8 cellular contexts compared by ENCODE assay signal in genomic region chr11:2532704-2533641, GRCh38.
DNase-seq lines count a peak whose midpoint lies in the region; TF ChIP-seq lines count a peak whose summit lies in the region.

No MANE protein-coding gene starts in this region.

- no peak overlapping the region for H2BK20ac ChIP-seq in H9 (ENCODE audit: low read depth, low read length, poor library complexity, severe bottlenecking)

- no peak overlapping the region for H3K9ac ChIP-seq in H9 (ENCODE audit: extremely low read depth, insufficient read length, low read length)

- no peak overlapping the region for H3K56ac ChIP-seq in H9 (ENCODE audit: insufficient read length, low read depth, low read length)

- H3K27me3 ChIP-seq in H9 (ENCODE audit: insufficient read depth, low read length) (no peaks in the 10 kb centered on the region; the same call in 1 of the 2 replicates), testis (no peaks in the 10 kb centered on the region)

- H3K9me3 ChIP-seq in H9 (ENCODE audit: control insufficient read depth, low read depth, low read length) (no peaks in the 10 kb centered on the region), testis (no peaks in the 10 kb centered on the region)

- no peak overlapping the region for H3K14ac ChIP-seq in H9 (ENCODE audit: insufficient read depth, low read length)

- DNase-seq in DMS79 (lab: John Stamatoyannopoulos, UW) (peak; percentile 2), H9 (peak; percentile 97), NCI-H1092 treated with DMSO at 0.1 percent for 48 hours (lab: John Stamatoyannopoulos, UW) (peak; percentile 91), SKM-1 (lab: John Stamatoyannopoulos, UW; ENCODE audit: unreplicated experiment) (peak; percentile 73), head of caudate nucleus (peak; percentile 88 to 97 (median 93)), osteocyte (ENCODE audit: extremely low spot score, unreplicated experiment) (peak; percentile 95), testis (peak; percentile 95)

- H3K23ac ChIP-seq in H9 (ENCODE audit: insufficient read length, low read depth, low read length): no peak overlapping the region

- H3K27ac ChIP-seq in H9 (ENCODE audit: insufficient read length, low read depth, low read length) (peak overlapping the region; percentile 2), testis (peak overlapping the region in 1 of 2 donors; percentile 41)

- H2AFZ ChIP-seq in H9 (ENCODE audit: low read length): no peak overlapping the region

- TF ChIP-seq CTCF in H9 (conservative IDR thresholded peaks at IDR 0.05) (peak; percentile 100), osteocyte (IDR thresholded peaks at IDR 0.05) (peak; percentile 100), testis (IDR thresholded peaks at IDR 0.05) (peak; percentile 99)

- intact Hi-C loops in head of caudate nucleus (cut with DNase I): loop anchor here (1.0 to 10.0 kb wide), 2 partner anchors 228 to 355 kb away; partner anchors contain the start of genes C11orf21 and TSPAN32
- intact Hi-C loops in testis (cut with DNase I; ENCODE audit: low total_unique reads): loop anchor here (2.0 to 5.0 kb wide), 2 partner anchors 106 to 356 kb away; no protein-coding TSS in a partner anchor

- no peaks in the 10 kb centered on the region for H3K79me1 ChIP-seq in H9 (ENCODE audit: insufficient read depth, low read depth, low read length, poor library complexity, severe bottlenecking)

- H3K23me2 ChIP-seq in H9 (ENCODE audit: insufficient read length, low read depth, low read length, poor library complexity, severe bottlenecking): no peaks in the 10 kb centered on the region

- no peak overlapping the region for H2BK15ac ChIP-seq in H9 (ENCODE audit: low read depth, low read length)

- H3K27ac Mint-ChIP-seq in H9 (peak overlapping the region; percentile 70 to 94 (median 93); a peak in 5 of 7 replicates), osteocyte (ENCODE audit: unreplicated experiment) (peak overlapping the region; percentile 69)
- no peak overlapping the region for H3K27ac Mint-ChIP-seq in activated naive CD4-positive, alpha-beta T cell treated with anti-CD3 and anti-CD28 coated beads, Interleukin-2, amount 50 U/mL, for 24 hours

- H3K27me3 Mint-ChIP-seq in H9 (ENCODE audit: low read depth) (peaks cover 70% of the 10 kb centered on the region), osteocyte (ENCODE audit: unreplicated experiment) (peaks cover 18% of the 10 kb centered on the region)
- no peaks in the 10 kb centered on the region for H3K27me3 Mint-ChIP-seq in activated naive CD4-positive, alpha-beta T cell treated with anti-CD3 and anti-CD28 coated beads, Interleukin-2, amount 50 U/mL, for 24 hours

- H2BK5ac ChIP-seq in H9 (ENCODE audit: insufficient read length, low read length): no peak overlapping the region

- no peak overlapping the region for H3K4ac ChIP-seq in H9 (ENCODE audit: low read depth, low read length)

- H3K4me1 ChIP-seq in H9 (ENCODE audit: insufficient read depth, low read length) (peaks cover 2% of the 10 kb centered on the region; the same call in 1 of the 2 replicates), testis (peaks cover 7% of the 10 kb centered on the region)

- H3K36me3 ChIP-seq in testis (ENCODE audit: low read depth, missing control alignments): no peaks in the 10 kb centered on the region

- TF ChIP-seq POLR2A in testis (IDR thresholded peaks at IDR 0.05): no peak

- WGBS in H9 (ENCODE audit: extremely low coverage, insufficient read length, low lambda C conversion rate): no CpG with 5 or more reads among the region's 47 CpGs
- 21 to 28% methylated on average over 25 to 47 of the region's 47 CpGs for WGBS in testis, 2 donors

- peak overlapping the region; percentile 33 for H4K5ac ChIP-seq in H9 (ENCODE audit: insufficient read length, low read depth, low read length)

- H3K4me1 Mint-ChIP-seq in H9 (peaks cover 11 to 16% of the 10 kb centered on the region in 2 experiments), osteocyte (ENCODE audit: unreplicated experiment) (peaks cover 18% of the 10 kb centered on the region)
- H3K4me1 Mint-ChIP-seq in activated naive CD4-positive, alpha-beta T cell treated with anti-CD3 and anti-CD28 coated beads, Interleukin-2, amount 50 U/mL, for 24 hours: peaks cover 20% of the 10 kb centered on the region

- H3K9me3 Mint-ChIP-seq in H9 (no peaks in the 10 kb centered on the region), osteocyte (ENCODE audit: unreplicated experiment) (no peaks in the 10 kb centered on the region)
- no peaks in the 10 kb centered on the region for H3K9me3 Mint-ChIP-seq in activated naive CD4-positive, alpha-beta T cell treated with anti-CD3 and anti-CD28 coated beads, Interleukin-2, amount 50 U/mL, for 24 hours

- H3K36me3 Mint-ChIP-seq in H9 (ENCODE audit: insufficient read depth in 1 of 3, low read depth in 3 of 3) (no peaks in the 10 kb centered on the region; a peak in 1 of 7 replicates), osteocyte (ENCODE audit: unreplicated experiment) (no peaks in the 10 kb centered on the region)
- no peaks in the 10 kb centered on the region for H3K36me3 Mint-ChIP-seq in activated naive CD4-positive, alpha-beta T cell treated with anti-CD3 and anti-CD28 coated beads, Interleukin-2, amount 50 U/mL, for 24 hours

- H3K4me3 Mint-ChIP-seq in H9 (peak overlapping the region in 1 of 2 experiments; percentile 33; a peak in 2 of 5 replicates), osteocyte (ENCODE audit: unreplicated experiment) (peak overlapping the region; percentile 60)
- H3K4me3 Mint-ChIP-seq in activated naive CD4-positive, alpha-beta T cell treated with anti-CD3 and anti-CD28 coated beads, Interleukin-2, amount 50 U/mL, for 24 hours: peak overlapping the region; percentile 81

- H3K18ac ChIP-seq in H9 (ENCODE audit: insufficient read length, low read depth, low read length): peak overlapping the region; percentile 35

- no peak overlapping the region for H2AK5ac ChIP-seq in H9 (ENCODE audit: insufficient read length, low read length)

- H3K4me3 ChIP-seq in testis: peak overlapping the region; percentile 29 to 38

- no peak overlapping the region for H2BK120ac ChIP-seq in H9 (ENCODE audit: low read depth, low read length, poor library complexity, severe bottlenecking)

- no peaks in the 10 kb centered on the region for H4K20me1 ChIP-seq in H9 (ENCODE audit: control insufficient read depth, insufficient read depth, insufficient read length)

- H2BK12ac ChIP-seq in H9 (ENCODE audit: insufficient read length, low read depth, low read length): no peak overlapping the region

- H3K79me2 ChIP-seq in H9 (ENCODE audit: insufficient read depth, low read length): no peaks in the 10 kb centered on the region

- peak overlapping the region; percentile 7 for H3K4me2 ChIP-seq in H9 (ENCODE audit: insufficient read depth, insufficient read length, low read length)

- no peak overlapping the region for H4K8ac ChIP-seq in H9 (replicated peaks; ENCODE audit: insufficient read length, low read depth, low read length)

- H4K91ac ChIP-seq in H9 (ENCODE audit: insufficient read length, low read depth, low read length): no peak overlapping the region

- no peak overlapping the region for H3T11ph ChIP-seq in H9 (ENCODE audit: low read length)

Comparison
In these comparisons a context has a peak if more than half of its experiments do, and no peak if none do; other contexts are left out.
1. DNase-seq: peak in every context shown above with its lines; median percentile 97 in H9; 95 in osteocyte; 95 in testis; 93 in head of caudate nucleus; 91 in NCI-H1092 treated with DMSO at 0.1 percent for 48 hours; 73 in SKM-1; 2 in DMS79.